ENCODE assay signal across 8 cellular contexts in the genomic region with DNA sequence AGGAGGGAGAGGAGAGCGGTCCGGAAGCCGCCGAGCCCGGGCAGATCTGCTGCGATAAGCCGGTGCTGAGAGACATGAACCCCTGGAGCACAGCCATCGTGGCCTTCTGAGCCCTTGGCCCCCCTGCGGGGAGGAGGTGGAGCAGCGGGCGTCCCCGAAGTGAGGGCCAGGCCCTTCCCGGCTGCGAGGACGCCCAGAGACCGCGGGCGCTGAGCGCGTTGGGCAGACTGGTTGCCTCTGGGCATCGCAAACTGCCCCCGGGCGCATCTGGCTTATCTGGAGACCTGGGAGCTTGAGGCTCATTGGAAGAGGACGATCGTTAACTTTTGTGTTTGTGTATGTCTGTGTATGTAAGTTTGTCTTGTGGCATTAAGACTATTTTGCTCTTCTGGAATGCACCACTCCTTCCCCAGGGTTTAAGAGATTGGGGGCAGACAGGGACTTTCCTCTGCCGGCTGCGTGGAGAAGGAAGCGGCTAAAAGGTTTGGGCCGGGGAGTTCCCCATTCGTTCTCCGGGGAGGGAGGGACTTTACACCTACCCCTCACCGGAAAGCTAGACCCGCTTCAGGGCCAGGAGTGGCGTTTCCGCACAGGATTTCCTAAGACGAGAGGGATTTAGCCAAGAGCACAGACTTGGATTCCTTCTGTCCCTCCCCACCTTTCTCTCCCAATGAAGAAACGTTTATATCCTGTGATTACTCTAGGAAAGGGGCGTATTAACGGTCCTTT. TPM values are rescaled to one million over a fixed set of nuclear protein-coding genes. Genes with fewer than 3 reads are reported as not detected.
DNase-seq lines count a peak whose midpoint lies in the region; ATAC-seq, FAIRE-seq and TF ChIP-seq lines count a peak whose summit lies in the region.

No MANE protein-coding gene starts in this region.

- H3K9ac ChIP-seq in Loucy (ENCODE audit: low read depth, low read length, poor library complexity, severe bottlenecking) (peak overlapping the region; percentile 80), iPS-20b (ENCODE audit: low read depth, low read length) (peak overlapping the region; percentile 49; the same call in 1 of the 2 replicates)

- no peak overlapping the region for H2AFZ ChIP-seq in Loucy (ENCODE audit: low read length)

- no peaks in the 10 kb centered on the region for H3F3A ChIP-seq in Loucy (ENCODE audit: low read depth)

- 0 to 2% (median 1%) methylated on average over 32 to 39 of the region's 39 CpGs for WGBS in small intestine, 3 donors

- peak overlapping the region; percentile 97 for H3K4me2 ChIP-seq in Loucy (ENCODE audit: low read depth, low read length, poor library complexity, severe bottlenecking)

- DNase-seq in DMS53 treated with DMSO at 0.1 percent for 48 hours (lab: John Stamatoyannopoulos, UW; ENCODE audit: unreplicated experiment) = peak; percentile 29
- DNase-seq in T-helper 2 cell treated with Interferon-gamma antibody and Interleukin-4, amounts not matched to agents 5 μg/mL and 100 μg/mL, for 36 hours (ENCODE audit: low spot score) = peak; percentile 81
- DNase-seq in astrocyte of the cerebellum (ENCODE audit: low read depth) = no peak
- DNase-seq in small intestine = peak; percentile 68

- TF ChIP-seq CTCF in Loucy (conservative IDR thresholded peaks at IDR 0.05; ENCODE audit: low read length) (no peak), astrocyte of the cerebellum (IDR thresholded peaks at IDR 0.05; ENCODE audit: low read depth, low read length, missing control alignments) (no peak)

- peaks cover 49% of the 10 kb centered on the region for H4K20me1 ChIP-seq in Loucy (ENCODE audit: insufficient read depth, low read length, poor library complexity, severe bottlenecking)

- H3K4me3 ChIP-seq in Loucy (ENCODE audit: low read length, poor library complexity, severe bottlenecking) (peak overlapping the region; percentile 81), astrocyte of the cerebellum (ENCODE audit: low read depth, low read length) (peak overlapping the region; percentile 72), iPS-20b (ENCODE audit: low read length) (peak overlapping the region; percentile 73), small intestine (ENCODE audit: low read depth in 1 of 2, low read length in 2 of 2) (peak overlapping the region; percentile 77 to 83)

- H3K4me1 Mint-ChIP-seq in T-helper 2 cell treated with Interferon-gamma antibody and Interleukin-4, amounts not matched to agents 5 μg/mL and 100 μg/mL, for 36 hours (ENCODE audit: low read depth) = peaks cover 43% of the 10 kb centered on the region

- no peaks in the 10 kb centered on the region for H3K36me3 ChIP-seq in Loucy (ENCODE audit: insufficient read depth, low read length)
- H3K36me3 ChIP-seq in iPS-20b (ENCODE audit: insufficient read depth, low read depth, low read length) = peaks cover 16% of the 10 kb centered on the region; the same call in 1 of the 2 replicates
- H3K36me3 ChIP-seq in small intestine (ENCODE audit: control insufficient read depth in 2 of 2, insufficient read depth in 2 of 2, low read length in 2 of 2) = no peaks in the 10 kb centered on the region

- peaks cover 62% of the 10 kb centered on the region for H3K79me2 ChIP-seq in Loucy (ENCODE audit: insufficient read depth, low read length)

- H3K9me3 Mint-ChIP-seq in T-helper 2 cell treated with Interferon-gamma antibody and Interleukin-4, amounts not matched to agents 5 μg/mL and 100 μg/mL, for 36 hours = no peaks in the 10 kb centered on the region

- no peaks in the 10 kb centered on the region for H3K27me3 ChIP-seq in Loucy (ENCODE audit: insufficient read depth, low read length, poor library complexity, severe bottlenecking)
- H3K27me3 ChIP-seq in iPS-20b (ENCODE audit: insufficient read depth, low read length) = peaks cover 42% of the 10 kb centered on the region
- no peaks in the 10 kb centered on the region for H3K27me3 ChIP-seq in small intestine (ENCODE audit: control insufficient read depth in 2 of 2, insufficient read depth in 2 of 2, low read length in 2 of 2)

- peak overlapping the region; percentile 99 for H3K27ac Mint-ChIP-seq in T-helper 2 cell treated with Interferon-gamma antibody and Interleukin-4, amounts not matched to agents 5 μg/mL and 100 μg/mL, for 36 hours

- H3K27me3 Mint-ChIP-seq in T-helper 2 cell treated with Interferon-gamma antibody and Interleukin-4, amounts not matched to agents 5 μg/mL and 100 μg/mL, for 36 hours (ENCODE audit: low read depth) = peaks cover 2% of the 10 kb centered on the region

- H3K9me2 ChIP-seq in Loucy (replicated peaks; ENCODE audit: low read depth, low read length) = no peaks in the 10 kb centered on the region

- H3K4me1 ChIP-seq in Loucy (ENCODE audit: insufficient read depth, low read length, poor library complexity, severe bottlenecking) (peaks cover 38% of the 10 kb centered on the region), iPS-20b (ENCODE audit: insufficient read depth, low read length) (peaks cover 12% of the 10 kb centered on the region; the same call in 1 of the 2 replicates), small intestine (ENCODE audit: control insufficient read depth in 2 of 2, insufficient read depth in 1 of 2, low read depth in 1 of 2, low read length in 1 of 2) (peaks cover 2 to 8% of the 10 kb centered on the region in 2 donors)

- H3K9me3 ChIP-seq in Loucy (ENCODE audit: insufficient read depth, low read depth, low read length) (no peaks in the 10 kb centered on the region), iPS-20b (ENCODE audit: insufficient read depth, low read depth, low read length) (no peaks in the 10 kb centered on the region), small intestine (ENCODE audit: control insufficient read depth, low read depth) (no peaks in the 10 kb centered on the region)

- peaks cover 46% of the 10 kb centered on the region for H3K36me3 Mint-ChIP-seq in T-helper 2 cell treated with Interferon-gamma antibody and Interleukin-4, amounts not matched to agents 5 μg/mL and 100 μg/mL, for 36 hours (ENCODE audit: low read depth)

- ATAC-seq in GM21717 (IDR thresholded peaks at IDR 0.05; ENCODE audit: unreplicated experiment) (peak; percentile 38), GM18858 (IDR thresholded peaks at IDR 0.05; ENCODE audit: unreplicated experiment) (no peak)

- no peak for FAIRE-seq in small intestine (lab: Jason Lieb, UNC)

- in situ Hi-C loops in astrocyte of the cerebellum (cut with HindIII; ENCODE audit: low sequenced_read_pairs) = loop anchor here (5.0 kb wide), 4 partner anchors 37 to 98 kb away; no protein-coding TSS in a partner anchor

- H3K4me3 Mint-ChIP-seq in T-helper 2 cell treated with Interferon-gamma antibody and Interleukin-4, amounts not matched to agents 5 μg/mL and 100 μg/mL, for 36 hours = peak overlapping the region; percentile 100

- H3K27ac ChIP-seq in iPS-20b (ENCODE audit: low read length) (no peak overlapping the region), small intestine (ENCODE audit: low read depth in 1 of 2, low read length in 1 of 2) (peak overlapping the region; percentile 84 to 96)

RNA-seq across cellular contexts. Expression of gene IER5, which starts 1.4 kb away (rescaled TPM):
- polyA plus RNA-seq in small intestine = 1 to 10 TPM; 4.5 to 7.4 (median 5.1) TPM

RNA-seq across cellular contexts. Expression of gene MR1, which starts 56.2 kb away (rescaled TPM):
- polyA plus RNA-seq in small intestine = 1 to 10 TPM; 1.1 to 7.0 (median 2.2) TPM
